Comparison of ENCODE assay signal across 14 cellular contexts in the genomic region with DNA sequence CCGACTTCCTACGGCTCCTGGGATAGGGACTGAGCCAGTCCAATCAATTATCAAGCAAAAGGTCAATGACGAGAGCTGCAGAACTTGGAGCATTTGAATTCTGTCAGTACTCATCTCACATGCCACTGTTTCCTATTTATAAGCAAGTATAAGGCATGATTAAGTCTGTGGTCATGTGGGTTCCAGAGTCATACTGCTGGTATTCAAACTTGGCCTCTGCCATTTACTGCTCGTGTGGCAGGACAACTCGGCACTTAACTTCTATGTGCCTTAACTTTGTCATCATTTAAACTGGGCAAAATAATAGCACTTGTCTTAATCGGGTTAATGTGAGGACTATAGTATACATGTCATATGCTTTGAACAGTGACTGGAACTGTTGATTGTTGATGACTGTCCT. TPM values are rescaled to one million over a fixed set of nuclear protein-coding genes. Genes with fewer than 3 reads are reported as not detected.
DNase-seq lines count a peak whose midpoint lies in the region; ATAC-seq, FAIRE-seq and TF ChIP-seq lines count a peak whose summit lies in the region.
"Had no signal": no experiment of that assay in that cellular context is flagged by ENCODE, and none has a peak within 500 bp of the region (broad histone marks: within the 10 kb centered on the region; RNA-seq: fewer than 3 reads in every experiment).

No MANE protein-coding gene starts in this region.

- CTCF ChIA-PET in IMR-90 (lab: Yijun Ruan, JAX): no interaction called here
- CTCF ChIA-PET in HepG2 (lab: Yijun Ruan, JAX; ENCODE audit: low intra/inter-chr PET ratio, low total read pairs): no interaction called here

- H3K9me3 ChIP-seq in IMR-90 (ENCODE audit: control insufficient read depth, insufficient read depth, low read length) (no peaks in the 10 kb centered on the region), HepG2 (ENCODE audit: low read length) (no peaks in the 10 kb centered on the region)

- H2AFZ ChIP-seq in IMR-90 (replicated peaks; ENCODE audit: low read length, poor library complexity) (no peak overlapping the region), HepG2 (ENCODE audit: low read length) (no peak overlapping the region)

- no peak for TF ChIP-seq RAD21 in IMR-90 (IDR thresholded peaks at IDR 0.05; ENCODE audit: low read length)
- no peak for TF ChIP-seq RAD21 in HepG2 (CRISPR knock-in tag; IDR thresholded peaks at IDR 0.05)

- peak overlapping the region in 1 of 2 experiments; percentile 48; a peak in 3 of 4 replicates for H4K8ac ChIP-seq in IMR-90 (ENCODE audit: low read depth in 2 of 2, low read length in 2 of 2)

- peak overlapping the region; percentile 66; the same call in 1 of the 2 replicates for H3K18ac ChIP-seq in IMR-90 (ENCODE audit: low read depth, low read length)

- TF ChIP-seq EP300 in HepG2 (IDR thresholded peaks at IDR 0.05; ENCODE audit: low read depth in 2 of 2, low read length in 2 of 2) (no peak), HepG2 (CRISPR knock-in tag; IDR thresholded peaks at IDR 0.05; ENCODE audit: borderline replicate concordance) (no peak)

- no peaks in the 10 kb centered on the region for H3K9me1 ChIP-seq in IMR-90 (ENCODE audit: insufficient read depth, low read length)

- DNase-seq in AG20443 (ENCODE audit: low spot score) (peak; percentile 78), IMR-90 (peak; percentile 89), astrocyte of the spinal cord (ENCODE audit: low read depth, low spot score) (peak; percentile 80), kidney epithelial cell (ENCODE audit: low read depth) (peak; percentile 39), endothelial cell (ENCODE audit: low spot score) (no peak), T-helper 9 cell (no peak), HepG2 (ENCODE audit: low spot score) (no peak)
- no peak for DNase-seq in activated CD4-positive, alpha-beta T cell treated with anti-CD3 and anti-CD28 coated beads for 48 hours
- DNase-seq: CD4-positive, alpha-beta memory T cell; effector memory CD4-positive, alpha-beta T cell; MM.1S; NCI-H446 treated with DMSO at 0.1 percent for 48 hours; SIG-M5; WERI-Rb-1 had no signal

- no peak for TF ChIP-seq POLR2A in IMR-90 (IDR thresholded peaks at IDR 0.05; ENCODE audit: low read depth, low read length)
- TF ChIP-seq POLR2A in HepG2 (IDR thresholded peaks at IDR 0.05; ENCODE audit: insufficient read depth in 1 of 2, low read depth in 2 of 2, low read length in 2 of 2): no peak

- in situ Hi-C loops in IMR-90 (cut with MboI; ENCODE audit: low sequenced_read_pairs) (no loop called here), astrocyte of the spinal cord (cut with HindIII; ENCODE audit: low sequenced_read_pairs) (no loop called here), HepG2 (cut with HindIII; ENCODE audit: extremely low pct_ligation_motif_present, low pct_unique_long_range_greater_than_20kb) (no loop called here)

- H4K5ac ChIP-seq in IMR-90 (ENCODE audit: low read depth, low read length): no peak overlapping the region

- H3K9me3 Mint-ChIP-seq in endothelial cell (ENCODE audit: unreplicated experiment): no peaks in the 10 kb centered on the region
- H3K9me3 Mint-ChIP-seq: CD4-positive, alpha-beta memory T cell had no signal

- dilution Hi-C loops in IMR-90 (cut with HindIII; ENCODE audit: low sequenced_read_pairs, unreplicated experiment): no loop called here

- peak; percentile 93 for ATAC-seq in IMR-90 (ENCODE audit: low read depth)
- ATAC-seq in HepG2: no peak

- H2BK120ac ChIP-seq in IMR-90 (ENCODE audit: low read depth, low read length): peak overlapping the region; percentile 84

- no peak overlapping the region for H3K27ac ChIP-seq in IMR-90 (ENCODE audit: insufficient read depth, low read length)
- H3K27ac ChIP-seq in HepG2 (ENCODE audit: extremely low read length, insufficient read depth, low read length): no peak overlapping the region
- H3K27ac ChIP-seq: WERI-Rb-1 had no signal

- H2BK20ac ChIP-seq in IMR-90 (ENCODE audit: low read depth, low read length): peak overlapping the region; percentile 91; the same call in 1 of the 2 replicates

- H3K4me3 Mint-ChIP-seq in endothelial cell (ENCODE audit: unreplicated experiment): no peak overlapping the region
- H3K4me3 Mint-ChIP-seq: CD4-positive, alpha-beta memory T cell had no signal

- peak overlapping the region; percentile 59; the same call in 1 of the 2 replicates for H2AK5ac ChIP-seq in IMR-90 (ENCODE audit: low read depth, low read length)

- intact Hi-C loops in IMR-90 (cut with micrococcal nuclease) (no loop called here), HepG2 (cut with micrococcal nuclease; ENCODE audit: unreplicated experiment) (no loop called here)

- H3K4me2 ChIP-seq in IMR-90 (ENCODE audit: low read depth, low read length) (peak overlapping the region; percentile 63; the same call in 1 of the 2 replicates), HepG2 (ENCODE audit: low read depth, low read length) (no peak overlapping the region)

- H3K4ac ChIP-seq in IMR-90 (ENCODE audit: low read depth, low read length): peak overlapping the region; percentile 44; the same call in 1 of the 2 replicates

- H4K20me1 ChIP-seq in IMR-90 (ENCODE audit: insufficient read depth, low read length) (no peaks in the 10 kb centered on the region), HepG2 (ENCODE audit: insufficient read depth, low read length) (no peaks in the 10 kb centered on the region)

- no CpG with 5 or more reads among the region's 6 CpGs for WGBS in IMR-90 (ENCODE audit: extremely low coverage in 2 of 2, insufficient read length in 1 of 2), 2 experiments
- 66% methylated on average over 6 of the region's 6 CpGs for WGBS in HepG2 (ENCODE audit: low lambda C conversion rate)

- H3K27ac Mint-ChIP-seq in endothelial cell (ENCODE audit: unreplicated experiment): no peak overlapping the region
- H3K27ac Mint-ChIP-seq: CD4-positive, alpha-beta memory T cell had no signal

- peaks cover 5% of the 10 kb centered on the region; the same call in 1 of the 2 replicates for H3K4me1 ChIP-seq in IMR-90 (ENCODE audit: control insufficient read depth, insufficient read depth, low read length)
- no peaks in the 10 kb centered on the region for H3K4me1 ChIP-seq in HepG2 (ENCODE audit: insufficient read depth, low read length)

- POLR2A ChIA-PET in IMR-90 (lab: Charles Lee; ENCODE audit: unreplicated experiment) (no interaction called here), HepG2 (lab: Yijun Ruan, JAX) (no interaction called here)

- BruUV-seq in IMR-90 (replicated peaks; lab: Mats Ljungman, UMichigan): no TSS peak
- BruUV-seq in HepG2 (replicated peaks; lab: Mats Ljungman, UMichigan): no TSS peak

- H3K27me3 ChIP-seq in IMR-90 (ENCODE audit: control insufficient read depth, insufficient read depth, low read length) (no peaks in the 10 kb centered on the region), kidney epithelial cell (ENCODE audit: control insufficient read depth, insufficient read depth, low read length) (no peaks in the 10 kb centered on the region), HepG2 (ENCODE audit: control insufficient read depth in 1 of 2, insufficient read depth in 2 of 2, low read length in 2 of 2) (no peaks in the 10 kb centered on the region)

- H3K79me2 ChIP-seq in HepG2 (ENCODE audit: insufficient read depth, low read length): no peaks in the 10 kb centered on the region

- no peaks in the 10 kb centered on the region for H3K36me3 ChIP-seq in IMR-90 (ENCODE audit: control insufficient read depth, insufficient read depth, low read length)
- H3K36me3 ChIP-seq in kidney epithelial cell (ENCODE audit: control insufficient read depth, insufficient read depth, low read length): no peaks in the 10 kb centered on the region
- H3K36me3 ChIP-seq in HepG2 (replicated peaks in 1 of 2; ENCODE audit: control insufficient read depth in 1 of 2, insufficient read depth in 2 of 2, low read length in 2 of 2): no peaks in the 10 kb centered on the region
- H3K36me3 ChIP-seq: WERI-Rb-1 had no signal

- peak overlapping the region; percentile 51; the same call in 1 of the 2 replicates for H4K91ac ChIP-seq in IMR-90 (ENCODE audit: insufficient read depth, low read depth, low read length)

- H3K9ac ChIP-seq in IMR-90 (ENCODE audit: low read depth, low read length) (no peak overlapping the region; the same call in 1 of the 2 replicates), HepG2 (ENCODE audit: insufficient read depth, low read depth, low read length) (no peak overlapping the region)

- H3K14ac ChIP-seq in IMR-90 (replicated peaks; ENCODE audit: low read depth, low read length): peak overlapping the region; percentile 19; the same call in 1 of the 2 replicates

- TF ChIP-seq CTCF in IMR-90 (conservative IDR thresholded peaks at IDR 0.05; ENCODE audit: low read depth, low read length) (no peak), astrocyte of the spinal cord (IDR thresholded peaks at IDR 0.05; ENCODE audit: low read depth, low read length) (no peak), kidney epithelial cell (IDR thresholded peaks at IDR 0.05; ENCODE audit: insufficient read depth, low read length, poor library complexity, severe bottlenecking) (no peak), endothelial cell (IDR thresholded peaks at IDR 0.05; ENCODE audit: unreplicated experiment) (no peak), HepG2 (CRISPR knock-in tag; IDR thresholded peaks at IDR 0.05) (no peak)

- H3K4me3 ChIP-seq in IMR-90 (ENCODE audit: insufficient read depth, low read depth, low read length) (no peak overlapping the region), astrocyte of the spinal cord (ENCODE audit: low read depth, low read length) (no peak overlapping the region), kidney epithelial cell (ENCODE audit: low read depth, low read length) (no peak overlapping the region), HepG2 (replicated peaks in 1 of 3; ENCODE audit: insufficient read depth in 1 of 3, low read depth in 2 of 3, low read length in 3 of 3) (no peak overlapping the region)

- H3K79me1 ChIP-seq in IMR-90 (ENCODE audit: low read depth in 1 of 2, low read length in 2 of 2): no peaks in the 10 kb centered on the region

- H3K4me1 Mint-ChIP-seq in endothelial cell (ENCODE audit: unreplicated experiment): no peaks in the 10 kb centered on the region

- no peak overlapping the region for H2AK9ac ChIP-seq in IMR-90 (replicated peaks; ENCODE audit: low read depth, low read length, poor library complexity)

- peaks cover 5% of the 10 kb centered on the region for H3K27me3 Mint-ChIP-seq in endothelial cell (ENCODE audit: unreplicated experiment)
- H3K27me3 Mint-ChIP-seq: CD4-positive, alpha-beta memory T cell had no signal

- H2BK5ac ChIP-seq in IMR-90 (ENCODE audit: low read depth, low read length, poor library complexity, severe bottlenecking): peak overlapping the region; percentile 94

- no peak overlapping the region for H3K56ac ChIP-seq in IMR-90 (ENCODE audit: extremely low read depth, insufficient read depth, low read length)

- H2BK15ac ChIP-seq in IMR-90 (ENCODE audit: low read depth, low read length): peak overlapping the region; percentile 77

- no peaks in the 10 kb centered on the region for H3K36me3 Mint-ChIP-seq in endothelial cell (ENCODE audit: low read depth, unreplicated experiment)
- H3K36me3 Mint-ChIP-seq: CD4-positive, alpha-beta memory T cell had no signal

- H3K23ac ChIP-seq in IMR-90 (ENCODE audit: low read depth, low read length): peak overlapping the region; percentile 37; the same call in 1 of the 2 replicates

- no peak for FAIRE-seq in HepG2 (lab: Jason Lieb, UNC)

RNA-seq across cellular contexts. Expression of gene TNFSF18, which starts 44.9 kb away (rescaled TPM):
- total RNA-seq in IMR-90 (2012; rRNA removed) (0.18 and 0.28 TPM in 2 replicates), kidney epithelial cell (not detected in 2 replicates), endothelial cell (ENCODE audit: unreplicated experiment) (0.33 TPM), HepG2 (2016; rRNA removed; fragmentation: Illumina TruSeq; extraction: Trizol) (not detected in 2 replicates)
- polyA plus RNA-seq in IMR-90 (2012; rRNA removed) (0.04 and 0.12 TPM in 2 replicates), HepG2 (2011; rRNA removed) (not detected in 2 replicates)
- 0.02 TPM in 1 of 2 replicates, not detected in the other for polyA plus RNA-seq in IMR-90 (2012; cell fraction: cytosol; rRNA removed)
- 0.31 TPM in 1 of 2 replicates, not detected in the other for polyA plus RNA-seq in IMR-90 (2012; cell fraction: nucleus; rRNA removed; ENCODE audit: low replicate concordance)
- not detected in 2 replicates for total RNA-seq in HepG2 (2016; cell fraction: cytosol; rRNA removed; fragmentation: Illumina TruSeq; extraction: Trizol; ENCODE audit: low read depth)
- total RNA-seq in HepG2 (2016; cell fraction: insoluble cytoplasmic fraction; rRNA removed; fragmentation: Illumina TruSeq; extraction: Trizol): not detected in 2 replicates
- total RNA-seq in HepG2 (2016; cell fraction: membrane; rRNA removed; fragmentation: Illumina TruSeq; extraction: Trizol): not detected in 2 replicates
- total RNA-seq in HepG2 (2016; cell fraction: nucleus; rRNA removed; fragmentation: Illumina TruSeq; extraction: Trizol): not detected in 2 replicates
- not detected in 2 replicates for polyA plus RNA-seq in HepG2 (2011; cell fraction: cytosol; rRNA removed)
- not detected in 2 replicates for polyA plus RNA-seq in HepG2 (2011; cell fraction: nucleus; rRNA removed)
- polyA plus RNA-seq in HepG2 (2012): not detected in 2 replicates
- not detected in 2 replicates for polyA plus RNA-seq in HepG2 (2016; cell fraction: cytosol; fragmentation: Illumina TruSeq; extraction: Trizol; ENCODE audit: low read depth)
- polyA plus RNA-seq in HepG2 (2016; cell fraction: insoluble cytoplasmic fraction; fragmentation: Illumina TruSeq; extraction: Trizol; ENCODE audit: low read depth): not detected in 2 replicates
- polyA plus RNA-seq in HepG2 (2016; cell fraction: membrane; fragmentation: Illumina TruSeq; extraction: Trizol; ENCODE audit: low read depth): not detected in 2 replicates
- not detected in 2 replicates for polyA plus RNA-seq in HepG2 (2016; cell fraction: nucleus; fragmentation: Illumina TruSeq; extraction: Trizol; ENCODE audit: insufficient read depth, low read depth)
- not detected in 2 replicates for polyA minus RNA-seq in HepG2 (2011; rRNA and poly(A)+ RNA removed; ENCODE audit: low replicate concordance)
- not detected in 2 replicates for polyA minus RNA-seq in HepG2 (2011; cell fraction: cytosol; rRNA and poly(A)+ RNA removed)
- not detected in 2 replicates for polyA minus RNA-seq in HepG2 (2011; cell fraction: nucleus; rRNA and poly(A)+ RNA removed)
- total RNA-seq: CD4-positive, alpha-beta memory T cell had no signal
- polyA plus RNA-seq: CD4-positive, alpha-beta memory T cell had no signal

Comparison
In these comparisons a context has a peak if more than half of its experiments do, and no peak if none do; other contexts are left out.
1. DNase-seq: peak in AG20443 (single experiment), IMR-90 (single experiment), astrocyte of the spinal cord (single experiment) and kidney epithelial cell (single experiment); none in endothelial cell (single experiment), activated CD4-positive, alpha-beta T cell treated with anti-CD3 and anti-CD28 coated beads for 48 hours (single experiment), T-helper 9 cell (single experiment) and HepG2 (single experiment).